Comparison of ENCODE assay signal across 21 cellular contexts in the genomic region with DNA sequence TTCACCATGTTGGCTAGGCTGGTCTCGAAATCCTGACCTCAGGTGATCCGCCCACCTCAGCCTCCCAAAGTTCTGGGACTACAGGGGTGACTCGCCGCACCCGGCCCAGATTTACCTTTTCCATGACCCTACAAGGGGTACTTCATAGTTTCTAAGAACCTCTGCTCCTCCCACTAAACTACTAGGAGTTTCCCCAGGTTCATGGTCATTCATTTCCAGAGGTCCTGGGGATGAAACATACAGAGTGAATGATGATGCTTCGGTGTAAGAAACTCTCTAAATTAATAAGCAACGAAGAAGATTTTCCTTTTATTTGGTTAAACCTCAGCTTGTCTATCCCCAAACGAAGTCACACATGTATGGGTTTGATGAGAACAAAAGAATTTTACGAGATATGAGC. TPM values are rescaled to one million over a fixed set of nuclear protein-coding genes. Genes with fewer than 3 reads are reported as not detected.
"Had no signal": no experiment of that assay in that cellular context is flagged by ENCODE, and none has a peak within 500 bp of the region (broad histone marks: within the 10 kb centered on the region; RNA-seq: fewer than 3 reads in every experiment).

No MANE protein-coding gene starts in this region.

- H3K27me3 Mint-ChIP-seq: activated CD8-positive, alpha-beta memory T cell treated with anti-CD3 and anti-CD28 coated beads, Interleukin-2, amount 10 ng/mL, durations not matched to agents 7 days and 5 days; activated naive CD4-positive, alpha-beta T cell treated with anti-CD3 and anti-CD28 coated beads, Interleukin-2, amount 10 ng/mL, durations not matched to agents 7 days and 5 days had no signal

- H3K9me3 Mint-ChIP-seq: activated naive CD4-positive, alpha-beta T cell treated with anti-CD3 and anti-CD28 coated beads, Interleukin-2, amount 10 ng/mL, durations not matched to agents 7 days and 5 days; central memory CD8-positive, alpha-beta T cell had no signal

- H3K36me3 Mint-ChIP-seq: activated CD8-positive, alpha-beta memory T cell treated with anti-CD3 and anti-CD28 coated beads, Interleukin-2, amount 10 ng/mL, durations not matched to agents 7 days and 5 days; activated naive CD4-positive, alpha-beta T cell treated with anti-CD3 and anti-CD28 coated beads, Interleukin-2, amount 10 ng/mL, durations not matched to agents 7 days and 5 days had no signal

- ATAC-seq: activated CD8-positive, alpha-beta memory T cell treated with anti-CD3 and anti-CD28 coated beads, Interleukin-2, amount 10 ng/mL, durations not matched to agents 7 days and 5 days; body of pancreas; K562 had no signal

- H3K4me3 Mint-ChIP-seq: activated CD8-positive, alpha-beta memory T cell treated with anti-CD3 and anti-CD28 coated beads, Interleukin-2, amount 10 ng/mL, durations not matched to agents 7 days and 5 days; activated naive CD4-positive, alpha-beta T cell treated with anti-CD3 and anti-CD28 coated beads, Interleukin-2, amount 10 ng/mL, durations not matched to agents 7 days and 5 days; central memory CD8-positive, alpha-beta T cell had no signal

- H3K27ac Mint-ChIP-seq: activated CD8-positive, alpha-beta memory T cell treated with anti-CD3 and anti-CD28 coated beads, Interleukin-2, amount 10 ng/mL, durations not matched to agents 7 days and 5 days; activated naive CD4-positive, alpha-beta T cell treated with anti-CD3 and anti-CD28 coated beads, Interleukin-2, amount 10 ng/mL, durations not matched to agents 7 days and 5 days had no signal

- H3K4me1 Mint-ChIP-seq: activated CD8-positive, alpha-beta memory T cell treated with anti-CD3 and anti-CD28 coated beads, Interleukin-2, amount 10 ng/mL, durations not matched to agents 7 days and 5 days; activated naive CD4-positive, alpha-beta T cell treated with anti-CD3 and anti-CD28 coated beads, Interleukin-2, amount 10 ng/mL, durations not matched to agents 7 days and 5 days; central memory CD8-positive, alpha-beta T cell had no signal

- DNase-seq: activated CD4-positive, alpha-beta T cell treated with anti-CD3 and anti-CD28 coated beads for 4 hours; activated CD8-positive, alpha-beta memory T cell treated with anti-CD3 and anti-CD28 coated beads, Interleukin-2, amount 10 ng/mL, durations not matched to agents 7 days and 5 days; activated gamma-delta T cell; activated naive CD4-positive, alpha-beta T cell treated with anti-CD3 and anti-CD28 coated beads, Interleukin-2, amount 10 ng/mL, durations not matched to agents 7 days and 5 days; amniotic stem cell; body of pancreas; Karpas-422; NCI-H1105 treated with DMSO at 0.1 percent for 48 hours; NCI-H1436 treated with DMSO at 0.1 percent for 48 hours; NCI-H187; NCI-H2081; NCI-H446; NCI-H524; Peyer's patch; Right ventricle myocardium superior; SJCRH30; SK-N-SH; T-helper 1 cell; WERI-Rb-1 had no signal

RNA-seq across cellular contexts. Expression of a gene that starts 56.9 kb away (rescaled TPM):
- total RNA-seq: Right ventricle myocardium superior, SJCRH30 had no signal
